ENCODE assay signal across 9 cellular contexts in genomic region chr5:171357843-171358242, GRCh38. TPM values are rescaled to one million over a fixed set of nuclear protein-coding genes. Genes with fewer than 3 reads are reported as not detected.
"Had no signal": no experiment of that assay in that cellular context is flagged by ENCODE, and none has a peak within 500 bp of the region (broad histone marks: within the 10 kb centered on the region; RNA-seq: fewer than 3 reads in every experiment).

No MANE protein-coding gene starts in this region.

- H3K27me3 Mint-ChIP-seq: IgD-negative memory B cell had no signal

- DNase-seq: H9, HCEC 1CT had no signal

- H3K27ac Mint-ChIP-seq: GM23338, H9, IgD-negative memory B cell had no signal

- H2AFZ ChIP-seq: GM23338 had no signal

- H3K27ac ChIP-seq: HL-60 had no signal

- FAIRE-seq: H1, H54, HepG2 had no signal

- H3K4me2 ChIP-seq: GM23338 had no signal

- ATAC-seq: GM23338, HepG2 had no signal

- H3K9me3 Mint-ChIP-seq: GM23338, H9 had no signal

- H3K4me3 Mint-ChIP-seq: GM23338, H9, IgD-negative memory B cell had no signal

- H3K4me3 ChIP-seq: GM23338 had no signal

RNA-seq across cellular contexts. Expression of gene TLX3, which starts 48.8 kb away (rescaled TPM):
- total RNA-seq: H1, H9, HepG2, HT1080 had no signal
- polyA plus RNA-seq: GM23338, H1, HepG2, IgD-negative memory B cell had no signal
